In the genomic region with DNA sequence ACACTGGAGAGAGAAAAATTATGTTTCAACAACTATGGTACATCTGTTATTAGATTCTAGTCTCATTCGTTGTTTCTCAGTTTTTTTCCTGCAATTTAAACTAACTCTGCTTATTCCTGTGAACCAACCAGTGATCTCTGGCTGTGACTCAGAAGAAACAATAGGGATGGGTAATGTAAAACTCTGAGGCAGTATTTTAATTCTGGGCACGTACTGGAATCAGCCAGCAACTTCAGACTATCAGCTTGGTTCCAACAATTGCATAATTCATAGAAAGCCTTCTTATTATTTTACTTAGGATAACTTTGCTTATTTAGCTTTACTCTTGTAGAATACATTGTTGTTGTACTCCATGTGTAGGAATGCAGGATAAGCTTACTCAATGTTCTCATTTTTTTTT, we compare ENCODE assay signal across 15 cellular contexts. TPM values are rescaled to one million over a fixed set of nuclear protein-coding genes. Genes with fewer than 3 reads are reported as not detected.
DNase-seq lines count a peak whose midpoint lies in the region; ATAC-seq and TF ChIP-seq lines count a peak whose summit lies in the region.
"Had no signal": no experiment of that assay in that cellular context is flagged by ENCODE, and none has a peak within 500 bp of the region (broad histone marks: within the 10 kb centered on the region; RNA-seq: fewer than 3 reads in every experiment).

No MANE protein-coding gene starts in this region.

- no peak overlapping the region for H3K27ac Mint-ChIP-seq in Caco-2 (ENCODE audit: unreplicated experiment)
- H3K27ac Mint-ChIP-seq: stimulated activated memory B cell treated with anti-CD40 and anti-IgM and Interleukin-4, amounts not matched to agents 10 μg/mL and 1 μg/mL and 100 μg/mL, for 72 hours had no signal

- H3K36me3 Mint-ChIP-seq in Caco-2 (ENCODE audit: insufficient read depth, unreplicated experiment): peaks cover 6% of the 10 kb centered on the region
- H3K36me3 Mint-ChIP-seq: stimulated activated memory B cell treated with anti-CD40 and anti-IgM and Interleukin-4, amounts not matched to agents 10 μg/mL and 1 μg/mL and 100 μg/mL, for 72 hours had no signal

- peak overlapping the region; percentile 32 for H3K4me2 ChIP-seq in osteoblast (ENCODE audit: insufficient read depth, low read length)
- H3K4me2 ChIP-seq: BLaER1, KMS-11 had no signal

- H3K4me1 Mint-ChIP-seq in Caco-2 (ENCODE audit: low read depth, unreplicated experiment): no peaks in the 10 kb centered on the region

- H3K79me2 ChIP-seq in osteoblast (ENCODE audit: insufficient read depth, low read length): no peaks in the 10 kb centered on the region

- H3K4me3 ChIP-seq in MG63 (no peak overlapping the region), osteoblast (ENCODE audit: insufficient read depth, low read length) (no peak overlapping the region), Caco-2 (ENCODE audit: low read depth, low read length) (no peak overlapping the region)
- H3K4me3 ChIP-seq: BLaER1, lung, SK-N-MC had no signal

- H3K4me3 Mint-ChIP-seq in Caco-2 (ENCODE audit: unreplicated experiment): no peak overlapping the region
- H3K4me3 Mint-ChIP-seq: stimulated activated memory B cell treated with anti-CD40 and anti-IgM and Interleukin-4, amounts not matched to agents 10 μg/mL and 1 μg/mL and 100 μg/mL, for 72 hours had no signal

- H4K20me1 ChIP-seq in osteoblast (ENCODE audit: insufficient read depth, low read length): no peaks in the 10 kb centered on the region
- H4K20me1 ChIP-seq: BLaER1 had no signal

- POLR2A ChIA-PET in Caco-2 (lab: Charles Lee): interaction anchor here (0.5 kb wide), 1 partner anchor 22 kb away, joined by 3 read pairs; no protein-coding TSS in a partner anchor

- CTCF ChIA-PET in Caco-2 (lab: Charles Lee): no interaction called here

- no TSS peak for BruUV-seq in Caco-2 (replicated peaks; lab: Mats Ljungman, UMichigan)

- peaks cover 11% of the 10 kb centered on the region for H3K4me1 ChIP-seq in osteoblast (ENCODE audit: insufficient read depth, low read length)
- peaks cover 12% of the 10 kb centered on the region; the same call in 1 of the 2 replicates for H3K4me1 ChIP-seq in Caco-2

- TF ChIP-seq CTCF in osteoblast (IDR thresholded peaks at IDR 0.05; ENCODE audit: extremely low read depth, low read depth, low read length) (no peak), Caco-2 (IDR thresholded peaks at IDR 0.05; ENCODE audit: insufficient read depth in 1 of 2, low read depth in 1 of 2, low read length in 1 of 2, severe bottlenecking in 1 of 2, unreplicated experiment in 1 of 2) (no peak)

- no peaks in the 10 kb centered on the region for H3K27me3 Mint-ChIP-seq in Caco-2 (ENCODE audit: insufficient read depth, unreplicated experiment)
- H3K27me3 Mint-ChIP-seq: stimulated activated memory B cell treated with anti-CD40 and anti-IgM and Interleukin-4, amounts not matched to agents 10 μg/mL and 1 μg/mL and 100 μg/mL, for 72 hours had no signal

- in situ Hi-C loops in Caki2 (cut with HindIII; ENCODE audit: low pct_unique_long_range_greater_than_20kb, low sequenced_read_pairs): no loop called here

- peak; percentile 26 for ATAC-seq in esophagus mucosa
- ATAC-seq: stimulated activated memory B cell treated with anti-CD40 and anti-IgM and Interleukin-4, amounts not matched to agents 10 μg/mL and 1 μg/mL and 100 μg/mL, for 72 hours had no signal

- intact Hi-C loops in Caco-2 (cut with micrococcal nuclease; ENCODE audit: unreplicated experiment): no loop called here

- H3K9me3 Mint-ChIP-seq in Caco-2 (ENCODE audit: unreplicated experiment): no peaks in the 10 kb centered on the region
- H3K9me3 Mint-ChIP-seq: stimulated activated memory B cell treated with anti-CD40 and anti-IgM and Interleukin-4, amounts not matched to agents 10 μg/mL and 1 μg/mL and 100 μg/mL, for 72 hours had no signal

- no peak overlapping the region for H2AFZ ChIP-seq in osteoblast (ENCODE audit: low read length)

- H3K27me3 ChIP-seq in MG63: no peaks in the 10 kb centered on the region
- H3K27me3 ChIP-seq in osteoblast (ENCODE audit: insufficient read depth, low read length): no peaks in the 10 kb centered on the region
- H3K27me3 ChIP-seq in Caco-2 (replicated peaks; ENCODE audit: control insufficient read depth, insufficient read depth, low read length): no peaks in the 10 kb centered on the region
- H3K27me3 ChIP-seq: BLaER1 had no signal

- peak overlapping the region; percentile 58 for H3K27ac ChIP-seq in osteoblast (ENCODE audit: low read depth, low read length)
- H3K27ac ChIP-seq: BLaER1, KMS-11, SK-N-MC had no signal

- DNase-seq in Caki2 (ENCODE audit: low read depth): peak; percentile 43
- DNase-seq in MG63: peak; percentile 64
- no peak for DNase-seq in osteoblast (ENCODE audit: insufficient read length, low spot score, missing footprints)
- DNase-seq in Caco-2: no peak
- no peak for DNase-seq in activated gamma-delta T cell treated with Interleukin-2 at 50 U/mL for 16 hours
- DNase-seq in islet precursor cell: no peak
- DNase-seq in iPS-NIHi7 (ENCODE audit: extremely low spot score): no peak
- DNase-seq: NCI-H2029; stimulated activated CD4-positive, alpha-beta T cell treated with anti-CD3 and anti-CD28 coated beads, Interleukin-2, amount 100 ng/mL, for 24 hours had no signal

- H3K36me3 ChIP-seq in MG63: no peaks in the 10 kb centered on the region
- H3K36me3 ChIP-seq in osteoblast (ENCODE audit: insufficient read depth, low read length): no peaks in the 10 kb centered on the region
- H3K36me3 ChIP-seq in Caco-2 (ENCODE audit: control insufficient read depth, insufficient read depth, low read length): no peaks in the 10 kb centered on the region
- H3K36me3 ChIP-seq: BLaER1 had no signal

- no peaks in the 10 kb centered on the region for H3K9me3 ChIP-seq in MG63
- H3K9me3 ChIP-seq in osteoblast (ENCODE audit: low read depth, low read length): no peaks in the 10 kb centered on the region
- no peaks in the 10 kb centered on the region for H3K9me3 ChIP-seq in Caco-2
- H3K9me3 ChIP-seq: BLaER1 had no signal

RNA-seq across cellular contexts. Expression of gene MLLT3, which starts 28.7 kb away (rescaled TPM):
- 32.5 and 37.6 TPM in 2 replicates for total RNA-seq in Caki2 (2014; rRNA removed; shearing (Covaris generic); ENCODE audit: low replicate concordance)
- 50.7 and 69.9 TPM in 2 replicates for total RNA-seq in MG63 (2014; rRNA removed; shearing (Covaris generic); ENCODE audit: low replicate concordance)
- 7.9 TPM for total RNA-seq in esophagus mucosa
- total RNA-seq in osteoblast: 13.8 and 17.4 TPM in 2 replicates
- 22.0 and 24.4 TPM in 2 replicates for total RNA-seq in Caco-2 (2022)

Comparison
In these comparisons a context has a peak if more than half of its experiments do, and no peak if none do; other contexts are left out.
1. DNase-seq: peak in Caki2 (single experiment) and MG63 (single experiment); none in osteoblast (single experiment), Caco-2 (0 of 2), activated gamma-delta T cell treated with Interleukin-2 at 50 U/mL for 16 hours (single experiment), islet precursor cell (single experiment) and iPS-NIHi7 (single experiment).